In the genomic region with DNA sequence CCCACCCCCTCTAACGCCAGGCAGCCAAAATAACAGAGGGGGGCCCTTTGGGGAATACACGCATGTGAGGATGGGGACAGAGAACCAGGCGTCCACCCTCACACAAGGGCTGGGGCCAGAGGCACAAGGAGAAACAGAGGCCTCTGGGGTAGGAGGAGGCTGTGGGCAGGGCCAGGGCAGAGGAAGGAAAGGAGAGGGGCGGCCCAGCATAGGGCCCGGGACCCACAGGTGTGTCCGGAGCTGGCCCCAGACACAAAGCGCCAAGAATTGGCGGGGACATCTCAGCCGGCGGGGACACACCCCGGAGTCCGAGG, we compare ENCODE assay signal across 11 cellular contexts. TPM values are rescaled to one million over a fixed set of nuclear protein-coding genes. Genes with fewer than 3 reads are reported as not detected.
DNase-seq lines count a peak whose midpoint lies in the region; ATAC-seq and TF ChIP-seq lines count a peak whose summit lies in the region.
"Had no signal": no experiment of that assay in that cellular context is flagged by ENCODE, and none has a peak within 500 bp of the region (broad histone marks: within the 10 kb centered on the region; RNA-seq: fewer than 3 reads in every experiment).

No MANE protein-coding gene starts in this region.

- no peaks in the 10 kb centered on the region for H3K27me3 ChIP-seq in iPS DF 6.9 (ENCODE audit: control insufficient read depth, insufficient read depth, low read length)
- H3K27me3 ChIP-seq in psoas muscle (ENCODE audit: insufficient read depth in 3 of 3, low read length in 2 of 3), result peaks cover 0 to 23% (median 4%) of the 10 kb centered on the region in 3 donors
- H3K27me3 ChIP-seq in CD4-positive, alpha-beta memory T cell (ENCODE audit: insufficient read depth, low read length), result peaks cover 14% of the 10 kb centered on the region

- no peaks in the 10 kb centered on the region for H3K9me3 Mint-ChIP-seq in Calu3 (ENCODE audit: low read depth, unreplicated experiment)
- H3K9me3 Mint-ChIP-seq in brain, result no peaks in the 10 kb centered on the region
- H3K9me3 Mint-ChIP-seq in CD4-positive, alpha-beta memory T cell, result no peaks in the 10 kb centered on the region

- H3K4me1 ChIP-seq in iPS DF 6.9 (ENCODE audit: control insufficient read depth, insufficient read depth, low read length) (peaks cover 4% of the 10 kb centered on the region; the same call in 1 of the 2 replicates), psoas muscle (no peaks in the 10 kb centered on the region)
- peaks cover 12% of the 10 kb centered on the region for H3K4me1 ChIP-seq in CD4-positive, alpha-beta memory T cell (ENCODE audit: insufficient read depth, low read length)

- H3K27ac Mint-ChIP-seq in Calu3 (ENCODE audit: unreplicated experiment) (no peak overlapping the region), brain (peak overlapping the region in 4 of 5 experiments; percentile 60 to 89 (median 83))
- no peak overlapping the region for H3K27ac Mint-ChIP-seq in CD4-positive, alpha-beta memory T cell

- intact Hi-C loops in Calu3 (cut with micrococcal nuclease; ENCODE audit: unreplicated experiment), result loop anchor here (5.0 kb wide), 2 partner anchors 163 to 733 kb away; no protein-coding TSS in a partner anchor
- intact Hi-C loops in psoas muscle (cut with DNase I), result loop anchor here in 1 of 2 donors (5.0 kb wide), 1 partner anchor 163 kb away; no protein-coding TSS in a partner anchor
- intact Hi-C loops in CD4-positive, alpha-beta memory T cell (cut with micrococcal nuclease), result no loop called here

- H3K4me1 Mint-ChIP-seq in Calu3 (ENCODE audit: low read depth, unreplicated experiment) (no peaks in the 10 kb centered on the region), brain (peaks cover 34% of the 10 kb centered on the region)
- peaks cover 4 to 21% (median 12%) of the 10 kb centered on the region in 4 donors for H3K4me1 Mint-ChIP-seq in CD4-positive, alpha-beta memory T cell

- no peak for TF ChIP-seq CTCF in Calu3 (IDR thresholded peaks at IDR 0.05; ENCODE audit: unreplicated experiment)
- no peak for TF ChIP-seq CTCF in brain (conservative IDR thresholded peaks at IDR 0.05)
- TF ChIP-seq CTCF in psoas muscle (IDR thresholded peaks at IDR 0.05), result no peak

- no TSS peak for BruUV-seq in Calu3 (replicated peaks; lab: Mats Ljungman, UMichigan)

- no CpG with 5 or more reads among the region's 12 CpGs for WGBS in iPS DF 6.9 (ENCODE audit: insufficient coverage, insufficient read length)
- WGBS in psoas muscle, 3 donors, result 54 to 59% (median 59%) methylated on average over 5 to 12 of the region's 12 CpGs

- peak overlapping the region; percentile 33 for H3K4me3 Mint-ChIP-seq in Calu3 (ENCODE audit: low read depth, unreplicated experiment)
- peak overlapping the region; percentile 81 to 84 (median 82) for H3K4me3 Mint-ChIP-seq in brain
- H3K4me3 Mint-ChIP-seq in CD4-positive, alpha-beta memory T cell, result peak overlapping the region in 1 of 8 donors; percentile 39

- H3K27ac ChIP-seq in iPS DF 6.9 (ENCODE audit: low read length) (no peak overlapping the region), psoas muscle (peak overlapping the region; percentile 55)
- H3K27ac ChIP-seq in CD4-positive, alpha-beta memory T cell (ENCODE audit: low read depth, low read length), result no peak overlapping the region

- H3K4me3 ChIP-seq in iPS DF 6.9 (ENCODE audit: low read length) (peak overlapping the region; percentile 79; the same call in 1 of the 2 replicates), psoas muscle (peak overlapping the region; percentile 61)
- no peak overlapping the region for H3K4me3 ChIP-seq in CD4-positive, alpha-beta memory T cell (ENCODE audit: low read length in 2 of 2)

- CTCF ChIA-PET in Calu3 (lab: Charles Lee), result no interaction called here
- CTCF ChIA-PET in CD4-positive, alpha-beta memory T cell (lab: Charles Lee; ENCODE audit: partially characterized antibody), result interaction anchor here (1.2 to 12.4 kb wide), 4 partner anchors 9 to 163 kb away, joined by 3 to 158 read pairs (median 4); no protein-coding TSS in a partner anchor

- no peak for DNase-seq in Calu3
- DNase-seq in iPS DF 6.9 (ENCODE audit: low read depth, low spot score), result no peak
- DNase-seq in psoas muscle, result no peak
- DNase-seq in CD4-positive, alpha-beta memory T cell, result no peak
- no peak for DNase-seq in activated T-cell treated with anti-CD3 and anti-CD28 coated beads, Interleukin-2, amount 50 U/mL, for 48 hours
- DNase-seq in NCI-H187 (lab: John Stamatoyannopoulos, UW), result no peak
- DNase-seq: cortex of kidney; MM.1S; NK-92 treated with Interleukin-12 subunit alpha and Interleukin-12 subunit beta, amount 100 ng/mL, for 24 hours had no signal

- H3K36me3 Mint-ChIP-seq in Calu3 (ENCODE audit: insufficient read depth, unreplicated experiment), result peaks cover 9% of the 10 kb centered on the region
- H3K36me3 Mint-ChIP-seq in brain, result no peaks in the 10 kb centered on the region
- no peaks in the 10 kb centered on the region for H3K36me3 Mint-ChIP-seq in CD4-positive, alpha-beta memory T cell

- ATAC-seq in psoas muscle (peak in 1 of 4 donors; percentile 23), GM19467 (IDR thresholded peaks at IDR 0.05; ENCODE audit: unreplicated experiment) (no peak)

- POLR2A ChIA-PET in CD4-positive, alpha-beta memory T cell (lab: Charles Lee; ENCODE audit: partially characterized antibody), result interaction anchor here (0.6 to 1.2 kb wide), 2 partner anchors 12 to 70 kb away, joined by 3 read pairs; a partner anchor contains a TSS

- H3K36me3 ChIP-seq in iPS DF 6.9 (ENCODE audit: control insufficient read depth, insufficient read depth, low read length) (no peaks in the 10 kb centered on the region), psoas muscle (ENCODE audit: insufficient read depth in 1 of 2, low read depth in 1 of 2) (no peaks in the 10 kb centered on the region)
- H3K36me3 ChIP-seq in CD4-positive, alpha-beta memory T cell (ENCODE audit: insufficient read depth, low read length), result no peaks in the 10 kb centered on the region

- H3K9me3 ChIP-seq in iPS DF 6.9 (ENCODE audit: control insufficient read depth, insufficient read depth, low read length) (no peaks in the 10 kb centered on the region), psoas muscle (no peaks in the 10 kb centered on the region)
- H3K9me3 ChIP-seq in CD4-positive, alpha-beta memory T cell (ENCODE audit: control insufficient read depth in 1 of 2, low read length in 2 of 2), result no peaks in the 10 kb centered on the region

- peaks cover 59% of the 10 kb centered on the region for H3K27me3 Mint-ChIP-seq in Calu3 (ENCODE audit: unreplicated experiment)
- peaks cover 27% of the 10 kb centered on the region for H3K27me3 Mint-ChIP-seq in brain
- H3K27me3 Mint-ChIP-seq in CD4-positive, alpha-beta memory T cell, result peaks cover 9 to 10% of the 10 kb centered on the region in 2 donors

RNA-seq across cellular contexts. Expression of a gene that starts 6.7 kb away (rescaled TPM):
- total RNA-seq in Calu3 (2022) (5.1 and 7.8 TPM in 2 replicates), psoas muscle (1 to 10 TPM; 2.6 to 3.3 (median 3.2) TPM)
- polyA plus RNA-seq in brain (ENCODE audit: insufficient read depth, low read depth, low replicate concordance) (28.0 TPM), psoas muscle (1 to 10 TPM; 1.5 to 2.3 (median 2.0) TPM)
- total RNA-seq in CD4-positive, alpha-beta memory T cell, result 10 to 100 TPM; 10.4 to 11.8 TPM
- 1 to 10 TPM; 1.7 to 2.0 TPM for polyA plus RNA-seq in CD4-positive, alpha-beta memory T cell

RNA-seq across cellular contexts. Expression of a gene that starts 18.8 kb away (rescaled TPM):
- total RNA-seq in Calu3 (2022) (6.4 and 10.1 TPM in 2 replicates), psoas muscle (1 to 10 TPM; 1.5 to 2.6 (median 2.2) TPM)
- polyA plus RNA-seq in brain (ENCODE audit: insufficient read depth, low read depth, low replicate concordance) (6.4 TPM), psoas muscle (1 to 10 TPM; 1.5 to 2.7 (median 1.6) TPM)
- 100 to 1,000 TPM; 392 to 415 TPM for total RNA-seq in CD4-positive, alpha-beta memory T cell
- 10 to 100 TPM; 28.9 to 60.7 TPM for polyA plus RNA-seq in CD4-positive, alpha-beta memory T cell

Comparison
In these comparisons a context has a peak if more than half of its experiments do, and no peak if none do; other contexts are left out.
1. H3K27ac Mint-ChIP-seq: peak in brain (4 of 5); none in Calu3 (single experiment) and CD4-positive, alpha-beta memory T cell (0 of 7).
2. H3K4me3 ChIP-seq: peak in iPS DF 6.9 (single experiment) and psoas muscle (single experiment); none in CD4-positive, alpha-beta memory T cell (0 of 2).
3. RNA of a gene that starts 18.8 kb away (total RNA-seq): 392 to 415 TPM in CD4-positive, alpha-beta memory T cell; 6.4 to 10.1 TPM in Calu3 and 1.5 to 2.6 TPM in psoas muscle; every median in the first group is over 10 times any median in the second.